11 cellular contexts compared by ENCODE assay signal in the genomic region with DNA sequence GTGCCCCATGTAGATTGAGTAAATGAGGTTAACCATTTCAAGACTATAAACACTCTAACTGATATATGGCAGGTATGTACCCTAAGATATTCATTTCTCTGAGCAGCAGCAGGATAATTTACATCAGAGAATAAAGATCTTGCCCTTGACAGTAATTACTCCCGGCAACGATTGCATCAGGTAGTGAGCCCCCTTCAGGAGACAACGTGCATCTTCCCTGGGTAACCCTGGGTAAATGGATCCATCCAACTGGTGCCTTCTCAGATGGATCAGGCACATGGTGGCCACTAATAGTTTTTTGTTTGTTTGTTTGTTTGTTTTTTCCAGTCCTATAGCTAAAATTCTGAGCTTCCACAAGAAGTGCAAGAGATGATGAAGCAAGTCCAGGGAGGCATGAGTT.
DNase-seq lines count a peak whose midpoint lies in the region; ATAC-seq and TF ChIP-seq lines count a peak whose summit lies in the region.
"Had no signal": no experiment of that assay in that cellular context is flagged by ENCODE, and none has a peak within 500 bp of the region (broad histone marks: within the 10 kb centered on the region; RNA-seq: fewer than 3 reads in every experiment).

No MANE protein-coding gene starts in this region.

- H3K27me3 ChIP-seq in left ventricle myocardium inferior (ENCODE audit: low read depth) (no peaks in the 10 kb centered on the region), body of pancreas (no peaks in the 10 kb centered on the region)
- H3K27me3 ChIP-seq: BLaER1 treated with 17β-estradiol and CSF1 and Interleukin-3, amounts not matched to agents 10 nM and 100 nM had no signal

- H3K9me3 ChIP-seq in left ventricle myocardium inferior (replicated peaks): peaks cover 8% of the 10 kb centered on the region
- no peaks in the 10 kb centered on the region for H3K9me3 ChIP-seq in body of pancreas
- H3K9me3 ChIP-seq: BLaER1 treated with 17β-estradiol and CSF1 and Interleukin-3, amounts not matched to agents 10 nM and 100 nM had no signal

- intact Hi-C loops in left ventricle myocardium inferior (cut with micrococcal nuclease) (no loop called here), Right ventricle myocardium superior (cut with DNase I) (no loop called here), body of pancreas (cut with DNase I) (no loop called here)

- H3K4me1 ChIP-seq in left ventricle myocardium inferior (no peaks in the 10 kb centered on the region), body of pancreas (peaks cover 18% of the 10 kb centered on the region)

- TF ChIP-seq CTCF in left ventricle myocardium inferior (IDR thresholded peaks at IDR 0.05; ENCODE audit: borderline replicate concordance): peak; percentile 22
- TF ChIP-seq CTCF in type B pancreatic cell (conservative IDR thresholded peaks at IDR 0.05): peak; percentile 58
- TF ChIP-seq CTCF in body of pancreas (IDR thresholded peaks at IDR 0.05): peak in 1 of 7 experiments; percentile 11

- peaks cover 8% of the 10 kb centered on the region for H3K9me3 Mint-ChIP-seq in type B pancreatic cell

- ATAC-seq in Right ventricle myocardium superior (ENCODE audit: poor library complexity) (no peak), HG03159 (IDR thresholded peaks at IDR 0.05; ENCODE audit: unreplicated experiment) (peak; percentile 81), body of pancreas (no peak)

- TF ChIP-seq POLR2A in body of pancreas (IDR thresholded peaks at IDR 0.05): no peak

- H3K4me1 Mint-ChIP-seq in type B pancreatic cell (ENCODE audit: unreplicated experiment): peaks cover 16% of the 10 kb centered on the region

- H3K27me3 Mint-ChIP-seq in type B pancreatic cell: no peaks in the 10 kb centered on the region

- WGBS in body of pancreas, 2 donors: 34 to 40% methylated on average over 3 of the region's 3 CpGs

- H3K36me3 ChIP-seq in left ventricle myocardium inferior (no peaks in the 10 kb centered on the region), body of pancreas (replicated peaks in 1 of 2; ENCODE audit: insufficient read depth in 1 of 2, low read depth in 2 of 2) (no peaks in the 10 kb centered on the region)
- H3K36me3 ChIP-seq: BLaER1 treated with 17β-estradiol and CSF1 and Interleukin-3, amounts not matched to agents 10 nM and 100 nM had no signal

- DNase-seq in left ventricle myocardium inferior (no peak), Right ventricle myocardium superior (no peak), SW480 (ENCODE audit: low spot score) (peak; percentile 1), type B pancreatic cell (ENCODE audit: extremely low spot score, unreplicated experiment) (no peak), mucosa of gallbladder (ENCODE audit: low spot score) (no peak), body of pancreas (no peak), NCI-H128 (lab: John Stamatoyannopoulos, UW; ENCODE audit: unreplicated experiment) (no peak)
- DNase-seq: activated CD4-positive, CD25-positive, alpha-beta regulatory T cell had no signal

- H3K4me3 ChIP-seq in left ventricle myocardium inferior (no peak overlapping the region), body of pancreas (no peak overlapping the region)
- H3K4me3 ChIP-seq: BLaER1 treated with 17β-estradiol and CSF1 and Interleukin-3, amounts not matched to agents 10 nM and 100 nM had no signal

- no peak overlapping the region for H3K4me3 Mint-ChIP-seq in type B pancreatic cell
- H3K4me3 Mint-ChIP-seq: activated naive CD8-positive, alpha-beta T cell had no signal

- no peaks in the 10 kb centered on the region for H3K36me3 Mint-ChIP-seq in type B pancreatic cell
- H3K36me3 Mint-ChIP-seq: activated naive CD8-positive, alpha-beta T cell had no signal

- no peak overlapping the region for H3K27ac ChIP-seq in left ventricle myocardium inferior (replicated peaks)
- no peak overlapping the region for H3K27ac ChIP-seq in body of pancreas
- H3K27ac ChIP-seq: BLaER1 treated with 17β-estradiol and CSF1 and Interleukin-3, amounts not matched to agents 10 nM and 100 nM had no signal

- no peak overlapping the region for H3K27ac Mint-ChIP-seq in type B pancreatic cell
- H3K27ac Mint-ChIP-seq: activated naive CD8-positive, alpha-beta T cell had no signal
